9 cellular contexts compared by ENCODE assay signal in genomic region chr13:27130223-27131015, GRCh38. TPM values are rescaled to one million over a fixed set of nuclear protein-coding genes. Genes with fewer than 3 reads are reported as not detected.
DNase-seq lines count a peak whose midpoint lies in the region; ATAC-seq and TF ChIP-seq lines count a peak whose summit lies in the region.
"Had no signal": no experiment of that assay in that cellular context is flagged by ENCODE, and none has a peak within 500 bp of the region (broad histone marks: within the 10 kb centered on the region; RNA-seq: fewer than 3 reads in every experiment).

No MANE protein-coding gene starts in this region.

- peak overlapping the region; percentile 23 for H3K4me3 Mint-ChIP-seq in activated naive CD4-positive, alpha-beta T cell treated with anti-CD3 and anti-CD28 coated beads, Interleukin-2, amount 50 U/mL, for 24 hours
- H3K4me3 Mint-ChIP-seq in activated naive CD8-positive, alpha-beta T cell treated with anti-CD3 and anti-CD28 coated beads, Interleukin-2, amount 10 ng/mL, durations not matched to agents 7 days and 5 days: peak overlapping the region; percentile 9

- no peak for TF ChIP-seq POLR2A in transverse colon (IDR thresholded peaks at IDR 0.05)
- no peak for TF ChIP-seq POLR2A in stomach (IDR thresholded peaks at IDR 0.05)

- H3K4me1 Mint-ChIP-seq in activated naive CD4-positive, alpha-beta T cell treated with anti-CD3 and anti-CD28 coated beads, Interleukin-2, amount 50 U/mL, for 24 hours: peaks cover 85% of the 10 kb centered on the region
- H3K4me1 Mint-ChIP-seq in activated naive CD8-positive, alpha-beta T cell treated with anti-CD3 and anti-CD28 coated beads, Interleukin-2, amount 10 ng/mL, durations not matched to agents 7 days and 5 days: peaks cover 47% of the 10 kb centered on the region

- DNase-seq in activated naive CD4-positive, alpha-beta T cell treated with anti-CD3 and anti-CD28 coated beads, Interleukin-2, amount 50 U/mL, for 16 hours: no peak
- no peak for DNase-seq in activated naive CD8-positive, alpha-beta T cell treated with anti-CD3 and anti-CD28 coated beads, Interleukin-2, amount 10 ng/mL, durations not matched to agents 7 days and 5 days
- no peak for DNase-seq in left ventricle myocardium superior
- no peak for DNase-seq in transverse colon
- DNase-seq in NCI-H1436 treated with DMSO at 0.1 percent for 48 hours (lab: John Stamatoyannopoulos, UW): no peak
- DNase-seq in DMS114 treated with DMSO at 0.1 percent for 48 hours (lab: John Stamatoyannopoulos, UW; ENCODE audit: unreplicated experiment): no peak
- DNase-seq in stomach: no peak

- H3K27ac ChIP-seq in transverse colon (peak overlapping the region; percentile 21 to 41 (median 30)), stomach (peak overlapping the region in 1 of 5 donors; percentile 48)
- H3K27ac ChIP-seq: C4-2B had no signal

- H3K4me3 ChIP-seq in transverse colon (no peak overlapping the region), stomach (no peak overlapping the region)

- H3K4me1 ChIP-seq in transverse colon (peaks cover 0 to 87% (median 28%) of the 10 kb centered on the region in 4 donors), stomach (peaks cover 0 to 79% (median 47%) of the 10 kb centered on the region in 4 donors)

- H3K27me3 Mint-ChIP-seq in activated naive CD4-positive, alpha-beta T cell treated with anti-CD3 and anti-CD28 coated beads, Interleukin-2, amount 50 U/mL, for 24 hours: no peaks in the 10 kb centered on the region
- H3K27me3 Mint-ChIP-seq in activated naive CD8-positive, alpha-beta T cell treated with anti-CD3 and anti-CD28 coated beads, Interleukin-2, amount 10 ng/mL, durations not matched to agents 7 days and 5 days: no peaks in the 10 kb centered on the region

- no peak for ATAC-seq in activated naive CD8-positive, alpha-beta T cell treated with anti-CD3 and anti-CD28 coated beads, Interleukin-2, amount 10 ng/mL, durations not matched to agents 7 days and 5 days (ENCODE audit: low read depth)
- ATAC-seq in left ventricle myocardium superior: peak; percentile 82

- WGBS in transverse colon (ENCODE audit: low coverage in 1 of 2), 2 donors: 73 to 75% methylated on average over 7 of the region's 7 CpGs
- WGBS in stomach, 5 donors: 71 to 80% (median 74%) methylated on average over 7 of the region's 7 CpGs

- H3K36me3 ChIP-seq in transverse colon (no peaks in the 10 kb centered on the region), stomach (no peaks in the 10 kb centered on the region)

- TF ChIP-seq EP300 in transverse colon (IDR thresholded peaks at IDR 0.05; ENCODE audit: low read depth) (no peak), stomach (IDR thresholded peaks at IDR 0.05) (no peak)

- peak overlapping the region; percentile 86 for H3K27ac Mint-ChIP-seq in activated naive CD4-positive, alpha-beta T cell treated with anti-CD3 and anti-CD28 coated beads, Interleukin-2, amount 50 U/mL, for 24 hours
- H3K27ac Mint-ChIP-seq in activated naive CD8-positive, alpha-beta T cell treated with anti-CD3 and anti-CD28 coated beads, Interleukin-2, amount 10 ng/mL, durations not matched to agents 7 days and 5 days: peak overlapping the region; percentile 62

- no peaks in the 10 kb centered on the region for H3K9me3 ChIP-seq in transverse colon
- peaks cover 0 to 15% (median 2%) of the 10 kb centered on the region in 4 donors for H3K9me3 ChIP-seq in stomach

- peaks cover 6% of the 10 kb centered on the region for H3K9me3 Mint-ChIP-seq in activated naive CD4-positive, alpha-beta T cell treated with anti-CD3 and anti-CD28 coated beads, Interleukin-2, amount 50 U/mL, for 24 hours
- H3K9me3 Mint-ChIP-seq in activated naive CD8-positive, alpha-beta T cell treated with anti-CD3 and anti-CD28 coated beads, Interleukin-2, amount 10 ng/mL, durations not matched to agents 7 days and 5 days: peaks cover 4% of the 10 kb centered on the region

- H3K36me3 Mint-ChIP-seq in activated naive CD4-positive, alpha-beta T cell treated with anti-CD3 and anti-CD28 coated beads, Interleukin-2, amount 50 U/mL, for 24 hours: peaks cover 17% of the 10 kb centered on the region
- H3K36me3 Mint-ChIP-seq in activated naive CD8-positive, alpha-beta T cell treated with anti-CD3 and anti-CD28 coated beads, Interleukin-2, amount 10 ng/mL, durations not matched to agents 7 days and 5 days: peaks cover 12% of the 10 kb centered on the region

- POLR2A ChIA-PET in activated naive CD8-positive, alpha-beta T cell treated with anti-CD3 and anti-CD28 coated beads, Interleukin-2, amount 10 ng/mL, durations not matched to agents 7 days and 5 days (lab: Charles Lee): interaction anchor here (0.9 to 1.6 kb wide), 6 partner anchors 24 to 490 kb away, joined by 3 to 5 read pairs (median 3); partner anchors contain the start of genes LNX2 and MTIF3

- TF ChIP-seq CTCF in transverse colon (IDR thresholded peaks at IDR 0.05) (no peak), stomach (IDR thresholded peaks at IDR 0.05) (no peak)

- H3K27me3 ChIP-seq in transverse colon: no peaks in the 10 kb centered on the region
- no peaks in the 10 kb centered on the region for H3K27me3 ChIP-seq in stomach

- intact Hi-C loops in left ventricle myocardium superior (cut with micrococcal nuclease): no loop called here
- intact Hi-C loops in transverse colon (cut with DNase I; ENCODE audit: low total_unique reads): no loop called here
- intact Hi-C loops in stomach (cut with DNase I; ENCODE audit: low total_unique reads): no loop called here

- in situ Hi-C loops in transverse colon (cut with MboI; ENCODE audit: low pct_ligation_motif_present in 1 of 4, low pct_unique_long_range_greater_than_20kb in 1 of 4, low sequenced_read_pairs in 3 of 4): no loop called here

RNA-seq across cellular contexts. Expression of gene USP12, which starts 41.2 kb away (rescaled TPM):
- total RNA-seq in activated naive CD8-positive, alpha-beta T cell treated with anti-CD3 and anti-CD28 coated beads, Interleukin-2, amount 10 ng/mL, durations not matched to agents 7 days and 5 days: 10 to 100 TPM; 21.4 to 23.9 TPM
- total RNA-seq in left ventricle myocardium superior (20.1 TPM), transverse colon (10 to 100 TPM; 25.9 to 57.2 (median 47.8) TPM), stomach (10 to 100 TPM; 19.1 to 59.7 (median 29.2) TPM)
- 10 to 100 TPM in 2 of 3 donors, 1 to 10 TPM in 1; 6.9 to 22.3 (median 14.9) TPM for polyA plus RNA-seq in stomach
